In genomic region chr16:69330286-69331109, GRCh38 we compare ENCODE assay signal across 8 cellular contexts. TPM values are rescaled to one million over a fixed set of nuclear protein-coding genes. Genes with fewer than 3 reads are reported as not detected.
DNase-seq lines count a peak whose midpoint lies in the region; ATAC-seq and TF ChIP-seq lines count a peak whose summit lies in the region.

TSS of gene PDF (minus strand) at chr16:69330588. CDS start at chr16:69330570, 18 bp downstream.

- H3K79me2 ChIP-seq in PC-9 (ENCODE audit: low read depth), result peaks cover 45% of the 10 kb centered on the region

- H3K9me2 ChIP-seq in PC-9 (ENCODE audit: insufficient read depth), result no peaks in the 10 kb centered on the region

- peaks cover 41% of the 10 kb centered on the region for H4K20me1 ChIP-seq in PC-9 (ENCODE audit: insufficient read depth)

- DNase-seq in DMS79 (lab: John Stamatoyannopoulos, UW), result peak; percentile 43
- DNase-seq in KBM-7, result peak; percentile 93
- DNase-seq in PC-9, result peak; percentile 85 to 94
- DNase-seq in activated T-cell treated with anti-CD3 and anti-CD28 coated beads, Interleukin-2, amount 50 U/mL, for 4 hours, result peak; percentile 74
- peak; percentile 88 for DNase-seq in stimulated activated CD8-positive, alpha-beta memory T cell treated with anti-CD3 and anti-CD28 coated beads, Interleukin-4, amount 100 ng/mL, for 48 hours

- H3K36me3 Mint-ChIP-seq in activated T-cell treated with anti-CD3 and anti-CD28 coated beads, Interleukin-2, amount 50 U/mL, for 4 hours (ENCODE audit: insufficient read depth), result peaks cover 18% of the 10 kb centered on the region

- in situ Hi-C loops in KBM-7 (cut with MboI; ENCODE audit: low pct_unique_long_range_greater_than_20kb, low sequenced_read_pairs), result no loop called here

- H3K4me1 Mint-ChIP-seq in activated T-cell treated with anti-CD3 and anti-CD28 coated beads, Interleukin-2, amount 50 U/mL, for 4 hours (ENCODE audit: low read depth), result peaks cover 45% of the 10 kb centered on the region

- CTCF ChIA-PET in PC-9 (lab: Charles Lee), result interaction anchor here (0.6 kb wide), 1 partner anchor 25 kb away, joined by 4 read pairs; no protein-coding TSS in a partner anchor

- H3K27me3 Mint-ChIP-seq in activated T-cell treated with anti-CD3 and anti-CD28 coated beads, Interleukin-2, amount 50 U/mL, for 4 hours (ENCODE audit: low read depth), result no peaks in the 10 kb centered on the region

- H3K9me3 Mint-ChIP-seq in activated T-cell treated with anti-CD3 and anti-CD28 coated beads, Interleukin-2, amount 50 U/mL, for 4 hours, result no peaks in the 10 kb centered on the region

- TF ChIP-seq CTCF in PC-9 (conservative IDR thresholded peaks at IDR 0.05), result no peak

- H2AFZ ChIP-seq in PC-9, result peak within 1 kb of the TSS; percentile 88

- H3K27me3 ChIP-seq in PC-9 (ENCODE audit: insufficient read depth, low read depth) (no peaks in the 10 kb centered on the region), esophagus (ENCODE audit: control insufficient read depth in 1 of 2, insufficient read depth in 2 of 2, low read length in 2 of 2) (no peaks in the 10 kb centered on the region), mucosa of stomach (ENCODE audit: control insufficient read depth, insufficient read depth, low read length) (no peaks in the 10 kb centered on the region)

- H3K9me3 ChIP-seq in PC-9 (ENCODE audit: insufficient read depth, low read depth), result no peaks in the 10 kb centered on the region
- no peaks in the 10 kb centered on the region for H3K9me3 ChIP-seq in esophagus (ENCODE audit: control insufficient read depth in 2 of 2, insufficient read depth in 1 of 2, low read depth in 1 of 2, low read length in 1 of 2)
- H3K9me3 ChIP-seq in mucosa of stomach (ENCODE audit: control insufficient read depth, low read length), result no peaks in the 10 kb centered on the region

- TSS peak; percentile 82 for BruUV-seq in PC-9 (replicated peaks; lab: Mats Ljungman, UMichigan)

- POLR2A ChIA-PET in PC-9 (lab: Charles Lee; ENCODE audit: unreplicated experiment), result interaction anchor here (0.6 kb wide), 1 partner anchor 406 kb away, joined by 10 read pairs; no protein-coding TSS in a partner anchor

- intact Hi-C loops in PC-9 (cut with micrococcal nuclease; ENCODE audit: unreplicated experiment), result loop anchor here (1.0 to 10.0 kb wide), 2 partner anchors 9 to 434 kb away; partner anchors contain the start of genes COG8, NIP7 and WWP2

- whole genome bisulfite sequencing in esophagus, 2 donors, result 0 to 1% methylated on average over 79 to 93 of the region's 93 CpGs

- peak within 1 kb of the TSS; percentile 98 for H3K4me2 ChIP-seq in PC-9

- H3K4me3 ChIP-seq in PC-9, result peak within 1 kb of the TSS; percentile 87
- peak within 1 kb of the TSS; percentile 80 to 96 for H3K4me3 ChIP-seq in esophagus (ENCODE audit: low read depth in 1 of 2, low read length in 2 of 2)
- H3K4me3 ChIP-seq in mucosa of stomach (ENCODE audit: low read length), result peak within 1 kb of the TSS; percentile 49

- peak within 1 kb of the TSS; percentile 85 for H3K4me3 Mint-ChIP-seq in activated T-cell treated with anti-CD3 and anti-CD28 coated beads, Interleukin-2, amount 50 U/mL, for 4 hours

- peak within 1 kb of the TSS; percentile 78 for H3K9ac ChIP-seq in mucosa of stomach (ENCODE audit: low read length)

- H3K27ac ChIP-seq in PC-9, result peak within 1 kb of the TSS; percentile 64
- peak within 1 kb of the TSS; percentile 95 to 97 for H3K27ac ChIP-seq in esophagus (ENCODE audit: low read depth in 2 of 2, low read length in 1 of 2)

- peak; percentile 92 for ATAC-seq in GM21723 (IDR thresholded peaks at IDR 0.05; ENCODE audit: unreplicated experiment)
- ATAC-seq in activated T-cell treated with anti-CD3 and anti-CD28 coated beads, Interleukin-2, amount 50 U/mL, for 4 hours, result peak; percentile 97

- H3K36me3 ChIP-seq in PC-9 (ENCODE audit: low read depth), result peaks cover 36% of the 10 kb centered on the region
- H3K36me3 ChIP-seq in esophagus (ENCODE audit: control insufficient read depth in 2 of 2, insufficient read depth in 2 of 2, low read length in 1 of 2), result peaks cover 0 to 32% of the 10 kb centered on the region in 2 donors
- peaks cover 6% of the 10 kb centered on the region for H3K36me3 ChIP-seq in mucosa of stomach (ENCODE audit: control insufficient read depth, insufficient read depth, low read length)

- peaks cover 28% of the 10 kb centered on the region; the same call in 1 of the 2 replicates for H3F3A ChIP-seq in PC-9 (ENCODE audit: insufficient read depth, low read depth)

- peaks cover 44% of the 10 kb centered on the region for H3K4me1 ChIP-seq in PC-9 (replicated peaks; ENCODE audit: insufficient read depth)
- peaks cover 10 to 17% of the 10 kb centered on the region in 2 donors for H3K4me1 ChIP-seq in esophagus (ENCODE audit: control insufficient read depth in 2 of 2, insufficient read depth in 2 of 2, low read length in 1 of 2)
- H3K4me1 ChIP-seq in mucosa of stomach (ENCODE audit: control insufficient read depth, insufficient read depth, low read length), result peaks cover 35% of the 10 kb centered on the region

RNA-seq across cellular contexts. Expression of gene PDF, which starts in this region (rescaled TPM):
- 16.7 and 20.3 TPM in 2 replicates for total RNA-seq in PC-9 (2021)
- 10 to 100 TPM; 38.2 to 46.7 (median 43.4) TPM for total RNA-seq in activated T-cell treated with anti-CD3 and anti-CD28 coated beads, Interleukin-2, amount 50 U/mL, for 4 hours
- 10 to 100 TPM in 1 of 2 donors, 1 to 10 TPM in 1; 3.9 to 16.9 TPM for polyA plus RNA-seq in esophagus

Comparison
In these comparisons a context has a peak if more than half of its experiments do, and no peak if none do; other contexts are left out.
1. Peak in every context shown above with its lines: DNase-seq, ATAC-seq, H3K4me3 ChIP-seq and H3K27ac ChIP-seq.
2. DNase-seq: peak in every context shown above with its lines; median percentile 93 in KBM-7; 90 in PC-9; 88 in stimulated activated CD8-positive, alpha-beta memory T cell treated with anti-CD3 and anti-CD28 coated beads, Interleukin-4, amount 100 ng/mL, for 48 hours; 74 in activated T-cell treated with anti-CD3 and anti-CD28 coated beads, Interleukin-2, amount 50 U/mL, for 4 hours; 43 in DMS79.